In genomic region chr1:217482356-217483102, GRCh38 we compare ENCODE assay signal across 9 cellular contexts.
DNase-seq lines count a peak whose midpoint lies in the region; ATAC-seq and TF ChIP-seq lines count a peak whose summit lies in the region.
"Had no signal": no experiment of that assay in that cellular context is flagged by ENCODE, and none has a peak within 500 bp of the region (broad histone marks: within the 10 kb centered on the region; RNA-seq: fewer than 3 reads in every experiment).

No MANE protein-coding gene starts in this region.

- TF ChIP-seq POLR2A in thyroid gland (IDR thresholded peaks at IDR 0.05): no peak

- DNase-seq in OCI-M1 (lab: John Stamatoyannopoulos, UW) (peak; percentile 70), choroid plexus epithelial cell (ENCODE audit: low read depth) (peak; percentile 91), DMS 273 treated with DMSO at 0.1 percent for 48 hours (lab: John Stamatoyannopoulos, UW) (no peak), thyroid gland (no peak), germinal center (ENCODE audit: low spot score) (no peak)
- DNase-seq in stimulated activated CD8-positive, alpha-beta memory T cell treated with anti-CD3 and anti-CD28 coated beads, Interleukin-4, amount 100 ng/mL, for 24 hours (ENCODE audit: low read depth): peak; percentile 36
- DNase-seq: activated B cell treated with CpG ODN at 0.5 μM for 24 hours had no signal

- H3K36me3 ChIP-seq in thyroid gland: no peaks in the 10 kb centered on the region

- WGBS in thyroid gland, 2 donors: 78 to 84% methylated on average over 3 of the region's 3 CpGs

- intact Hi-C loops in thyroid gland (cut with DNase I): no loop called here

- no peak overlapping the region for H3K27ac ChIP-seq in thyroid gland

- no peaks in the 10 kb centered on the region for H3K27me3 ChIP-seq in thyroid gland

- H3K4me1 ChIP-seq in thyroid gland: no peaks in the 10 kb centered on the region

- no peak overlapping the region for H3K4me3 ChIP-seq in choroid plexus epithelial cell (ENCODE audit: low read depth, low read length)
- H3K4me3 ChIP-seq in thyroid gland (replicated peaks in 1 of 3): no peak overlapping the region

- TF ChIP-seq CTCF in choroid plexus epithelial cell (conservative IDR thresholded peaks at IDR 0.05; ENCODE audit: low read depth, low read length): no peak
- no peak for TF ChIP-seq CTCF in thyroid gland (IDR thresholded peaks at IDR 0.05)

- H3K9me3 ChIP-seq in thyroid gland: no peaks in the 10 kb centered on the region

- ATAC-seq in GM18858 (IDR thresholded peaks at IDR 0.05; ENCODE audit: unreplicated experiment) (peak; percentile 95), HG02759 (IDR thresholded peaks at IDR 0.05; ENCODE audit: unreplicated experiment) (peak; percentile 99)

Comparison
In these comparisons a context has a peak if more than half of its experiments do, and no peak if none do; other contexts are left out.
1. DNase-seq: peak in OCI-M1 (single experiment), choroid plexus epithelial cell (single experiment) and stimulated activated CD8-positive, alpha-beta memory T cell treated with anti-CD3 and anti-CD28 coated beads, Interleukin-4, amount 100 ng/mL, for 24 hours (single experiment); none in DMS 273 treated with DMSO at 0.1 percent for 48 hours (single experiment), thyroid gland (0 of 2) and germinal center (single experiment).